Comparison of ENCODE assay signal across 21 cellular contexts in genomic region chr10:109428775-109429480, GRCh38.
DNase-seq lines count a peak whose midpoint lies in the region; ATAC-seq, FAIRE-seq and TF ChIP-seq lines count a peak whose summit lies in the region.
"Had no signal": no experiment of that assay in that cellular context is flagged by ENCODE, and none has a peak within 500 bp of the region (broad histone marks: within the 10 kb centered on the region; RNA-seq: fewer than 3 reads in every experiment).

No MANE protein-coding gene starts in this region.

- no peak overlapping the region for H3K9ac ChIP-seq in PC-3 (ENCODE audit: low read length)

- no peaks in the 10 kb centered on the region for H3K79me2 ChIP-seq in PC-3 (ENCODE audit: low read length)

- DNase-seq in A673 (ENCODE audit: low spot score) (no peak), PC-3 (no peak), fibroblast of the aortic adventitia (ENCODE audit: low read depth) (peak; percentile 20), urothelium cell line (ENCODE audit: low spot score) (no peak), cerebellar cortex (ENCODE audit: low spot score) (no peak)
- DNase-seq in natural killer cell treated with Interleukin-12 subunit alpha and Interleukin-12 subunit beta and Interleukin-15 and Interleukin-18, amount 100 ng/mL, for 72 hours (ENCODE audit: low spot score) = no peak
- DNase-seq: AML-193; Caco-2; CD4-positive, alpha-beta T cell; GOT3; H7; HFFc6; IMR-90 had no signal

- H3K27ac Mint-ChIP-seq in natural killer cell treated with Interleukin-12 subunit alpha and Interleukin-12 subunit beta and Interleukin-15 and Interleukin-18, amount 100 ng/mL, for 72 hours = no peak overlapping the region
- H3K27ac Mint-ChIP-seq: CD4-positive, alpha-beta T cell had no signal

- H3F3A ChIP-seq in PC-3 (ENCODE audit: low read length, unreplicated experiment) = no peaks in the 10 kb centered on the region

- no peaks in the 10 kb centered on the region for H3K27me3 ChIP-seq in A673 (replicated peaks; ENCODE audit: insufficient read depth, low read depth, low read length, poor library complexity)
- no peaks in the 10 kb centered on the region for H3K27me3 ChIP-seq in PC-3 (ENCODE audit: low read length)

- FAIRE-seq in urothelium cell line (lab: Jason Lieb, UNC) = peak; percentile 9
- FAIRE-seq: A204.1, D721Med, G401.6, GM12892, GM18507 had no signal

- H3K9me3 ChIP-seq in A673 (ENCODE audit: low read depth, low read length, poor library complexity, severe bottlenecking) (no peaks in the 10 kb centered on the region), PC-3 (ENCODE audit: low read length) (no peaks in the 10 kb centered on the region)
- H3K9me3 ChIP-seq: Caco-2 had no signal

- no peaks in the 10 kb centered on the region for H3K36me3 Mint-ChIP-seq in natural killer cell treated with Interleukin-12 subunit alpha and Interleukin-12 subunit beta and Interleukin-15 and Interleukin-18, amount 100 ng/mL, for 72 hours

- H3K4me1 Mint-ChIP-seq in natural killer cell treated with Interleukin-12 subunit alpha and Interleukin-12 subunit beta and Interleukin-15 and Interleukin-18, amount 100 ng/mL, for 72 hours (ENCODE audit: low read depth in 2 of 2) = no peaks in the 10 kb centered on the region

- no peak for ATAC-seq in PC-3
- no peak for ATAC-seq in natural killer cell treated with Interleukin-12 subunit alpha and Interleukin-12 subunit beta and Interleukin-15 and Interleukin-18, amount 100 ng/mL, for 72 hours
- ATAC-seq: HCT116 had no signal

- H3K36me3 ChIP-seq in A673 (ENCODE audit: insufficient read depth, low read length, poor library complexity, severe bottlenecking) (no peaks in the 10 kb centered on the region), PC-3 (ENCODE audit: low read depth, low read length) (no peaks in the 10 kb centered on the region)

- H3K4me3 Mint-ChIP-seq in natural killer cell treated with Interleukin-12 subunit alpha and Interleukin-12 subunit beta and Interleukin-15 and Interleukin-18, amount 100 ng/mL, for 72 hours = no peak overlapping the region
- H3K4me3 Mint-ChIP-seq: CD4-positive, alpha-beta T cell had no signal

- no TSS peak for BruUV-seq in A673 (replicated peaks; lab: Mats Ljungman, UMichigan)
- no TSS peak for BruUV-seq in PC-3 (replicated peaks; lab: Mats Ljungman, UMichigan)

- POLR2A ChIA-PET in A673 (lab: Charles Lee; ENCODE audit: low non-redundant PET) = no interaction called here
- POLR2A ChIA-PET in PC-3 (lab: Charles Lee; ENCODE audit: unreplicated experiment) = no interaction called here

- H3K27me3 Mint-ChIP-seq in natural killer cell treated with Interleukin-12 subunit alpha and Interleukin-12 subunit beta and Interleukin-15 and Interleukin-18, amount 100 ng/mL, for 72 hours = no peaks in the 10 kb centered on the region
- H3K27me3 Mint-ChIP-seq: CD4-positive, alpha-beta T cell had no signal

- peak overlapping the region; percentile 75 for H3K27ac ChIP-seq in A673 (ENCODE audit: low read depth, low read length, poor library complexity, severe bottlenecking)
- peak overlapping the region; percentile 99 for H3K27ac ChIP-seq in PC-3 (ENCODE audit: low read length)
- H3K27ac ChIP-seq: C4-2B, HL-60 had no signal

- TF ChIP-seq CTCF in A673 (conservative IDR thresholded peaks at IDR 0.05; ENCODE audit: low read depth, low read length) = no peak
- no peak for TF ChIP-seq CTCF in PC-3 (conservative IDR thresholded peaks at IDR 0.05; ENCODE audit: low read depth, low read length)
- TF ChIP-seq CTCF in fibroblast of the aortic adventitia (IDR thresholded peaks at IDR 0.05; ENCODE audit: insufficient read depth, low read length) = no peak

- CTCF ChIA-PET in A673 (lab: Charles Lee) (no interaction called here), PC-3 (lab: Charles Lee) (no interaction called here)

- H3K4me1 ChIP-seq in A673 (ENCODE audit: insufficient read depth, low read length, poor library complexity, severe bottlenecking) (peaks cover 75% of the 10 kb centered on the region), PC-3 (ENCODE audit: insufficient read depth, low read length) (peaks cover 41% of the 10 kb centered on the region)
- H3K4me1 ChIP-seq: Caco-2 had no signal

- H3K9me2 ChIP-seq in PC-3 (replicated peaks; ENCODE audit: low read length) = no peaks in the 10 kb centered on the region

- H3K9me3 Mint-ChIP-seq in natural killer cell treated with Interleukin-12 subunit alpha and Interleukin-12 subunit beta and Interleukin-15 and Interleukin-18, amount 100 ng/mL, for 72 hours = no peaks in the 10 kb centered on the region
- H3K9me3 Mint-ChIP-seq: CD4-positive, alpha-beta T cell; HFFc6 had no signal

- H2AFZ ChIP-seq in PC-3 (ENCODE audit: low read length) = peak overlapping the region; percentile 26; the same call in 1 of the 2 replicates

- H3K4me3 ChIP-seq in A673 (ENCODE audit: low read depth, low read length, poor library complexity, severe bottlenecking) = no peak overlapping the region
- no peak overlapping the region for H3K4me3 ChIP-seq in PC-3 (ENCODE audit: low read length)
- H3K4me3 ChIP-seq in fibroblast of the aortic adventitia (ENCODE audit: low read depth, low read length) = no peak overlapping the region

- peak overlapping the region; percentile 72 for H3K4me2 ChIP-seq in PC-3 (ENCODE audit: low read length)

- no peaks in the 10 kb centered on the region for H4K20me1 ChIP-seq in PC-3 (ENCODE audit: low read length)

- intact Hi-C loops in A673 (cut with micrococcal nuclease; ENCODE audit: unreplicated experiment) (loop anchor here (5.0 to 10.0 kb wide), 2 partner anchors 426 to 517 kb away; no protein-coding TSS in a partner anchor), PC-3 (cut with micrococcal nuclease) (loop anchor here (5.0 kb wide), 1 partner anchor 517 kb away; no protein-coding TSS in a partner anchor)
